Comparison of ENCODE assay signal across 8 cellular contexts in the genomic region with DNA sequence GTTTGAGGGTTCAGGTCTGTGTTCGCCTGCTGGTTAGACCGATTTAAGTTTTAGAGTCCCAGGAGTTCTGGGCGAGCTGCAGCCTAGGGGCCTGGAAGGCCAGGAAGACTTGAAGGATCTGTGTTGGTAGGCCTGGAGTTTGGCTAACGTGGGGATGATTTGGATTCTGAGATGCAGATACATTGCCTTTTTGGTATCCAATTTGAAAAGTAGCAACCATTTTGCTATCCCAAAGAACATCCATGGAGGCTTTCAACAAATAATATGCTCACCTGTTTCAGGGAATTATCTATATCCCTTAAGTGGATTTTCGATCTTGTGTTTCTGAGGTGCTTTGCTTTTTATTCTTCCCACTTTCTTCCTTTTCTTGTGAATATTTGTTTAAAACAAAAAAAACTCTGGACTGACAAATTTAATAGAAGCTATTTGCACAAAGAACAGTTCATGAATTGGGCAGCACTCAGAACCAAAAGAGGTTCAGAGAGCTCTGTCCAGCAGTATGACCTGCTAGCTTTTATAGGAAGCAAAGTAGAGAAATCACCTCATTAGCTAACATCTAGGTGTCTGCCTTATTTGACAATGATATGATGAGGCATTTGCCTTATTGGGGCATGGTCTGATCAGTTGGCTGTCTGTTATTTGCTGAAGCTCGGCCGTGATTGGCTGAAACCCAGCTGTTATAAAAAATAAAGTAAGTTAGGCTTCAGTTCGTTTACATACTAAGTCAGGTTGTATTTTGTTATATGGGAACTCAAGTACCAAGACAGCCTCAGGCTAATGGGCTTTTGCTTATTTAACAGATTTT. TPM values are rescaled to one million over a fixed set of nuclear protein-coding genes. Genes with fewer than 3 reads are reported as not detected.
A peak's percentile ranks its signal among the peaks of the same experiment; 100 is the strongest.
DNase-seq lines count a peak whose midpoint lies in the region; ATAC-seq, FAIRE-seq and TF ChIP-seq lines count a peak whose summit lies in the region.

No MANE protein-coding gene starts in this region.

- peak in 1 of 4 donors; percentile 14 for ATAC-seq in pancreas
- no peak for ATAC-seq in HG03175 (IDR thresholded peaks at IDR 0.05; ENCODE audit: unreplicated experiment)

- peaks cover 4% of the 10 kb centered on the region for H3K9me3 Mint-ChIP-seq in endothelial cell (ENCODE audit: unreplicated experiment)

- H3K4me1 Mint-ChIP-seq in endothelial cell (ENCODE audit: unreplicated experiment): peaks cover 6% of the 10 kb centered on the region

- H2AFZ ChIP-seq in OCI-LY7 (ENCODE audit: low read length): peak overlapping the region; percentile 95

- peaks cover 51% of the 10 kb centered on the region for H3K36me3 ChIP-seq in DOHH2 (ENCODE audit: control insufficient read depth, low read length)
- peaks cover 17% of the 10 kb centered on the region for H3K36me3 ChIP-seq in OCI-LY7 (ENCODE audit: insufficient read depth, low read length)
- H3K36me3 ChIP-seq in pancreas: no peaks in the 10 kb centered on the region

- intact Hi-C loops in OCI-LY7 (cut with micrococcal nuclease; ENCODE audit: unreplicated experiment): loop anchor here (5.0 kb wide), 1 partner anchor 57 kb away; the partner anchor contains the start of gene AZGP1
- intact Hi-C loops in pancreas (cut with DNase I): loop anchor here in 1 of 3 donors (10.0 kb wide), 2 partner anchors 65 to 135 kb away; no protein-coding TSS in a partner anchor

- peak overlapping the region; percentile 54 for H3K27ac Mint-ChIP-seq in endothelial cell (ENCODE audit: unreplicated experiment)

- peaks cover 30% of the 10 kb centered on the region for H3K4me1 ChIP-seq in DOHH2 (ENCODE audit: control insufficient read depth, low read length)
- peaks cover 19% of the 10 kb centered on the region for H3K4me1 ChIP-seq in OCI-LY7 (ENCODE audit: insufficient read depth, low read length, poor library complexity, severe bottlenecking)
- peaks cover 17 to 22% (median 21%) of the 10 kb centered on the region in 3 donors for H3K4me1 ChIP-seq in pancreas

- TF ChIP-seq CTCF in DOHH2 (IDR thresholded peaks at IDR 0.05; ENCODE audit: low read depth, low read length, poor library complexity, severe bottlenecking) (no peak), OCI-LY7 (conservative IDR thresholded peaks at IDR 0.05; ENCODE audit: low read length) (no peak), endothelial cell (IDR thresholded peaks at IDR 0.05; ENCODE audit: unreplicated experiment) (no peak), pancreas (IDR thresholded peaks at IDR 0.05) (no peak)

- BruUV-seq in OCI-LY7 (replicated peaks; lab: Mats Ljungman, UMichigan): TSS peak; percentile 91

- peak overlapping the region; percentile 45 for H3K27ac ChIP-seq in DOHH2 (ENCODE audit: low read depth, low read length)
- peak overlapping the region; percentile 42 for H3K27ac ChIP-seq in OCI-LY7 (ENCODE audit: low read depth, low read length, poor library complexity, severe bottlenecking)
- peak overlapping the region; percentile 85 to 90 (median 89) for H3K27ac ChIP-seq in pancreas

- H4K20me1 ChIP-seq in DOHH2 (ENCODE audit: control insufficient read depth, insufficient read depth, low read depth, low read length) (peaks cover 11% of the 10 kb centered on the region; the same call in 1 of the 2 replicates), OCI-LY7 (ENCODE audit: insufficient read depth, low read length) (no peaks in the 10 kb centered on the region; the same call in 1 of the 2 replicates)

- POLR2A ChIA-PET in OCI-LY7 (lab: Charles Lee): interaction anchor here (0.7 to 2.2 kb wide), 13 partner anchors 12 to 415 kb away, joined by 3 to 8 read pairs (median 4); partner anchors contain the start of genes ZKSCAN1 and ZKSCAN5

- DNase-seq in OCI-LY7 (ENCODE audit: low spot score) (no peak), endothelial cell (ENCODE audit: low spot score) (no peak), pancreas (no peak), OCI-M2 (lab: John Stamatoyannopoulos, UW; ENCODE audit: unreplicated experiment) (no peak)
- no peak for DNase-seq in central memory CD4-positive, alpha-beta T cell
- DNase-seq in stimulated activated CD4-positive, alpha-beta T cell treated with anti-CD3 and anti-CD28 coated beads, Interleukin-4, amount 100 ng/mL, for 4 hours: no peak

- peaks cover 20% of the 10 kb centered on the region for H3K36me3 Mint-ChIP-seq in endothelial cell (ENCODE audit: low read depth, unreplicated experiment)

- H3F3A ChIP-seq in DOHH2 (ENCODE audit: control insufficient read depth, insufficient read depth): no peaks in the 10 kb centered on the region; the same call in 1 of the 2 replicates

- peaks cover 6% of the 10 kb centered on the region for H3K27me3 Mint-ChIP-seq in endothelial cell (ENCODE audit: unreplicated experiment)

- H3K9me3 ChIP-seq in DOHH2 (ENCODE audit: control insufficient read depth, insufficient read depth, low read length): no peaks in the 10 kb centered on the region
- H3K9me3 ChIP-seq in OCI-LY7 (ENCODE audit: low read length): peaks cover 9% of the 10 kb centered on the region; the same call in 1 of the 2 replicates
- no peaks in the 10 kb centered on the region for H3K9me3 ChIP-seq in pancreas

- H3K79me2 ChIP-seq in DOHH2 (ENCODE audit: control insufficient read depth, low read length): peaks cover 59% of the 10 kb centered on the region
- peaks cover 14% of the 10 kb centered on the region for H3K79me2 ChIP-seq in OCI-LY7 (ENCODE audit: insufficient read depth, low read depth, low read length)

- H3K4me3 ChIP-seq in DOHH2 (ENCODE audit: low read length) (peak overlapping the region; percentile 87), OCI-LY7 (ENCODE audit: low read depth, low read length, poor library complexity, severe bottlenecking) (peak overlapping the region; percentile 96), pancreas (peak overlapping the region; percentile 85 to 96 (median 88))

- H3K9me2 ChIP-seq in DOHH2 (replicated peaks; ENCODE audit: control insufficient read depth, low read length) (no peaks in the 10 kb centered on the region), OCI-LY7 (ENCODE audit: insufficient read depth, low read length) (no peaks in the 10 kb centered on the region)

- 47 to 55% methylated on average over 8 of the region's 8 CpGs for WGBS in pancreas, 2 donors

- H3K4me3 Mint-ChIP-seq in endothelial cell (ENCODE audit: unreplicated experiment): peak overlapping the region; percentile 88

- CTCF ChIA-PET in OCI-LY7 (lab: Charles Lee; ENCODE audit: unreplicated experiment): interaction anchor here (0.7 kb wide), 1 partner anchor 66 kb away, joined by 3 read pairs; no protein-coding TSS in a partner anchor

- H3K4me2 ChIP-seq in DOHH2 (ENCODE audit: low read length) (peak overlapping the region; percentile 78), OCI-LY7 (ENCODE audit: low read length) (peak overlapping the region; percentile 89)

- FAIRE-seq in pancreas (lab: Jason Lieb, UNC): no peak

- H3K27me3 ChIP-seq in DOHH2 (ENCODE audit: control insufficient read depth, low read length) (no peaks in the 10 kb centered on the region), pancreas (no peaks in the 10 kb centered on the region)

RNA-seq across cellular contexts. Expression of gene TRIM4, which starts 0.7 kb away (rescaled TPM):
- 7.5 and 12.8 TPM in 2 replicates for total RNA-seq in OCI-LY7 (2014; rRNA removed; shearing (Covaris generic))
- total RNA-seq in OCI-LY7 (2022) (22.3 and 22.5 TPM in 2 replicates), endothelial cell (ENCODE audit: unreplicated experiment) (5.8 TPM), pancreas (10 to 100 TPM; 13.8 to 18.6 (median 16.4) TPM)
- polyA plus RNA-seq in pancreas: 10 to 100 TPM in 1 of 2 donors, 1 to 10 TPM in 1; 9.4 to 13.4 TPM

RNA-seq across cellular contexts. Expression of gene GJC3, which starts 9.4 kb away (rescaled TPM):
- total RNA-seq in OCI-LY7 (2014; rRNA removed; shearing (Covaris generic)): not detected in 2 replicates
- total RNA-seq in OCI-LY7 (2022): not detected in 2 replicates
- 1.8 TPM for total RNA-seq in endothelial cell (ENCODE audit: unreplicated experiment)
- total RNA-seq in pancreas: 1 to 10 TPM in 4 of 6 donors, under 1 TPM in 2; 0.37 to 8.7 (median 4.7) TPM
- 1 to 10 TPM; 4.2 to 4.6 TPM for polyA plus RNA-seq in pancreas

RNA-seq across cellular contexts. Expression of gene OR2AE1, which starts 43.2 kb away (rescaled TPM):
- not detected in 2 replicates for total RNA-seq in OCI-LY7 (2014; rRNA removed; shearing (Covaris generic))
- total RNA-seq in OCI-LY7 (2022) (not detected in 2 replicates), endothelial cell (ENCODE audit: unreplicated experiment) (not detected), pancreas (not detected)
- not detected for polyA plus RNA-seq in pancreas

RNA-seq across cellular contexts. Expression of gene AZGP1, which starts 55.8 kb away (rescaled TPM):
- total RNA-seq in OCI-LY7 (2014; rRNA removed; shearing (Covaris generic)): 0.60 and 2.1 TPM in 2 replicates
- total RNA-seq in OCI-LY7 (2022): 0.44 and 0.89 TPM in 2 replicates
- total RNA-seq in endothelial cell (ENCODE audit: unreplicated experiment): not detected
- 100 to 1,000 TPM; 174 to 262 (median 214) TPM for total RNA-seq in pancreas
- polyA plus RNA-seq in pancreas: 100 to 1,000 TPM; 362 to 686 TPM
